ENCODE assay signal across 27 cellular contexts in genomic region chr3:183215591-183216202, GRCh38. TPM values are rescaled to one million over a fixed set of nuclear protein-coding genes. Genes with fewer than 3 reads are reported as not detected.
"Had no signal": no experiment of that assay in that cellular context is flagged by ENCODE, and none has a peak within 500 bp of the region (broad histone marks: within the 10 kb centered on the region; RNA-seq: fewer than 3 reads in every experiment).

No MANE protein-coding gene starts in this region.

- H3K9ac ChIP-seq: neural progenitor cell had no signal

- H3K4me3 Mint-ChIP-seq: endodermal cell; memory B cell; natural killer cell; neural progenitor cell; stimulated activated effector memory CD8-positive, alpha-beta T cell treated with anti-CD3 and anti-CD28 coated beads, Interleukin-12 subunit alpha, Interleukin-12 subunit beta, amount 100 ng/mL, for 72 hours; type B pancreatic cell had no signal

- H3K9me3 Mint-ChIP-seq: endodermal cell, memory B cell, natural killer cell, neural progenitor cell had no signal

- H3K9me3 ChIP-seq: gastrocnemius medialis, lower lobe of right lung, ovary, psoas muscle, sigmoid colon, stomach, thyroid gland had no signal

- H3K4me2 ChIP-seq: hepatocyte, neural progenitor cell had no signal

- H3K27me3 Mint-ChIP-seq: type B pancreatic cell had no signal

- H2AFZ ChIP-seq: hepatocyte, neural progenitor cell had no signal

- H3K27me3 ChIP-seq: gastrocnemius medialis, hepatocyte, neural progenitor cell, ovary, sigmoid colon, thyroid gland had no signal

- H3K36me3 Mint-ChIP-seq: memory B cell, natural killer cell, neural progenitor cell had no signal

- H3K27ac Mint-ChIP-seq: endodermal cell; memory B cell; natural killer cell; neural progenitor cell; stimulated activated effector memory CD8-positive, alpha-beta T cell treated with anti-CD3 and anti-CD28 coated beads, Interleukin-12 subunit alpha, Interleukin-12 subunit beta, amount 100 ng/mL, for 72 hours; type B pancreatic cell had no signal

- H3K27ac ChIP-seq: epithelial cell of prostate, hepatocyte, lower lobe of right lung, neural progenitor cell, ovary, psoas muscle, sigmoid colon, stomach, thyroid gland had no signal

- H3K4me1 ChIP-seq: neural progenitor cell, sigmoid colon, thyroid gland had no signal

- H3K36me3 ChIP-seq: gastrocnemius medialis, lower lobe of right lung, neural progenitor cell, ovary, sigmoid colon, stomach, thyroid gland had no signal

- H3K4me3 ChIP-seq: gastrocnemius medialis, hepatocyte, lower lobe of right lung, neural progenitor cell, ovary, psoas muscle, sigmoid colon, stomach, thyroid gland had no signal

- ATAC-seq: esophagus mucosa; gastrocnemius medialis; left cardiac atrium; left ventricle myocardium superior; lower lobe of right lung; natural killer cell; psoas muscle; right cardiac atrium; stimulated activated effector memory CD8-positive, alpha-beta T cell treated with anti-CD3 and anti-CD28 coated beads, Interleukin-12 subunit alpha, Interleukin-12 subunit beta, amount 100 ng/mL, for 72 hours had no signal

- DNase-seq: cerebellar nuclear complex; effector CD8-positive, alpha-beta T cell; endodermal cell; foreskin fibroblast; gastrocnemius medialis; left cardiac atrium; left ventricle myocardium superior; lower lobe of right lung; natural killer cell; nucleus accumbens; ovary; posterior cingulate gyrus; psoas muscle; right cardiac atrium; sigmoid colon; stimulated activated CD4-positive, alpha-beta T cell treated with anti-CD3 and anti-CD28 coated beads, Interleukin-2, amount 100 ng/mL, for 24 hours; stimulated activated CD4-positive, alpha-beta T cell treated with anti-CD3 and anti-CD28 coated beads, Interleukin-4, amount 100 ng/mL, for 24 hours; stimulated activated naive CD4-positive, alpha-beta T cell treated with Interleukin-2 at 50 U/mL for 16 hours; stomach; thyroid gland had no signal

RNA-seq across cellular contexts. Expression of gene LAMP3, which starts 53.2 kb away (rescaled TPM):
- total RNA-seq: gastrocnemius medialis, left ventricle myocardium superior, sigmoid colon had no signal
